32 cellular contexts compared by ENCODE assay signal in the genomic region with DNA sequence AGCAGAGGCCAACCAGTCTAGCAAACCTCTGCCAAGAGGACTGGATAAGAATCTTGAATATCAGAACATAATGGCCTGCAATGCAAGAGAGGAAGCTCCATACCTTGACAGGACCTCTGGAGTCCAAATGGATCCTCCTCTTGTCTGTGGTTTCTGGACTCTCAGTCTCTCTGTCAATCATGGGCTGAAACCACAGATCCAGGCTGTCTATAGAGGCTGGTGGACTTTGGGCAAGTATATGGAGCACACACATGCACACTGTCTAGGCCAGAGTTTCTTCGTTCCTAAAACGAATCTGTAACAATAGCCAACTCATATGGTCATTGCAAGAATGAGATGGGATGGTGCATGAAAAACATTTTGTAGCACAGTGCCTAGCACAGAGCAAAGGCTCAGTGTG. TPM values are rescaled to one million over a fixed set of nuclear protein-coding genes. Genes with fewer than 3 reads are reported as not detected.
DNase-seq lines count a peak whose midpoint lies in the region; ATAC-seq, FAIRE-seq and TF ChIP-seq lines count a peak whose summit lies in the region.
"Had no signal": no experiment of that assay in that cellular context is flagged by ENCODE, and none has a peak within 500 bp of the region (broad histone marks: within the 10 kb centered on the region; RNA-seq: fewer than 3 reads in every experiment).

No MANE protein-coding gene starts in this region.

- H3K4me1 ChIP-seq in CD4-positive, alpha-beta memory T cell (ENCODE audit: insufficient read depth, low read length): peaks cover 94% of the 10 kb centered on the region
- H3K4me1 ChIP-seq in kidney (ENCODE audit: control insufficient read depth in 1 of 2, insufficient read depth in 1 of 2, low read depth in 1 of 2, low read length in 2 of 2): no peaks in the 10 kb centered on the region
- H3K4me1 ChIP-seq in prostate gland (replicated peaks): no peaks in the 10 kb centered on the region
- H3K4me1 ChIP-seq: A549, breast epithelium, pancreas, transverse colon had no signal

- H3K27me3 ChIP-seq in CD4-positive, alpha-beta memory T cell (ENCODE audit: insufficient read depth, low read length): no peaks in the 10 kb centered on the region
- H3K27me3 ChIP-seq in H7 (ENCODE audit: control insufficient read depth, insufficient read depth, low read length) (peaks cover 1% of the 10 kb centered on the region), prostate gland (replicated peaks; ENCODE audit: insufficient read depth) (no peaks in the 10 kb centered on the region)
- H3K27me3 ChIP-seq: breast epithelium, MG63, pancreas, transverse colon had no signal

- TF ChIP-seq CTCF in kidney (IDR thresholded peaks at IDR 0.05; ENCODE audit: borderline replicate concordance, extremely low read depth, insufficient read depth) (no peak), prostate gland (IDR thresholded peaks at IDR 0.05) (no peak)

- no peaks in the 10 kb centered on the region for H3K9me3 ChIP-seq in CD4-positive, alpha-beta memory T cell (ENCODE audit: control insufficient read depth in 1 of 2, low read length in 2 of 2)
- no peaks in the 10 kb centered on the region for H3K9me3 ChIP-seq in kidney (ENCODE audit: control insufficient read depth in 1 of 2, low read length in 2 of 2)
- no peaks in the 10 kb centered on the region for H3K9me3 ChIP-seq in prostate gland
- H3K9me3 ChIP-seq: A549, breast epithelium, MG63, pancreas, transverse colon had no signal

- CTCF ChIA-PET in activated CD8-positive, alpha-beta memory T cell treated with anti-CD3 and anti-CD28 coated beads, Interleukin-2, amount 10 ng/mL, durations not matched to agents 7 days and 5 days (lab: Charles Lee): interaction anchor here (0.7 to 1.8 kb wide), 5 partner anchors 13 to 62 kb away, joined by 3 to 5 read pairs (median 3); no protein-coding TSS in a partner anchor
- CTCF ChIA-PET in CD4-positive, alpha-beta memory T cell (lab: Charles Lee; ENCODE audit: partially characterized antibody): interaction anchor here (1.0 to 2.4 kb wide), 7 partner anchors 10 to 63 kb away, joined by 3 to 15 read pairs (median 4); no protein-coding TSS in a partner anchor

- no peaks in the 10 kb centered on the region for H3K27me3 Mint-ChIP-seq in activated CD8-positive, alpha-beta memory T cell treated with anti-CD3 and anti-CD28 coated beads, Interleukin-2, amount 10 ng/mL, durations not matched to agents 7 days and 5 days
- no peaks in the 10 kb centered on the region for H3K27me3 Mint-ChIP-seq in CD4-positive, alpha-beta memory T cell
- H3K27me3 Mint-ChIP-seq in activated T-helper 1 cell treated with anti-CD3 and anti-CD28 coated beads, Interleukin-12 subunit alpha, Interleukin-12 subunit beta, Interleukin-2, Interleukin-4 antibody, amounts not matched to agents 30 ng/mL and 10 ng/mL and 1 ng/mL, durations not matched to agents 14 hours and 24 hours and 36 hours (ENCODE audit: insufficient read depth): no peaks in the 10 kb centered on the region
- no peaks in the 10 kb centered on the region for H3K27me3 Mint-ChIP-seq in naive thymus-derived CD8-positive, alpha-beta T cell

- no peaks in the 10 kb centered on the region for H3K9me3 Mint-ChIP-seq in activated CD8-positive, alpha-beta memory T cell treated with anti-CD3 and anti-CD28 coated beads, Interleukin-2, amount 10 ng/mL, durations not matched to agents 7 days and 5 days (ENCODE audit: low read depth)
- H3K9me3 Mint-ChIP-seq in CD4-positive, alpha-beta memory T cell: no peaks in the 10 kb centered on the region
- no peaks in the 10 kb centered on the region for H3K9me3 Mint-ChIP-seq in activated T-helper 1 cell treated with anti-CD3 and anti-CD28 coated beads, Interleukin-12 subunit alpha, Interleukin-12 subunit beta, Interleukin-2, Interleukin-4 antibody, amounts not matched to agents 30 ng/mL and 10 ng/mL and 1 ng/mL, durations not matched to agents 14 hours and 24 hours and 36 hours
- peaks cover 0 to 11% (median 0%) of the 10 kb centered on the region in 9 donors for H3K9me3 Mint-ChIP-seq in naive thymus-derived CD8-positive, alpha-beta T cell
- H3K9me3 Mint-ChIP-seq: nephron progenitor cell had no signal

- POLR2A ChIA-PET in CD4-positive, alpha-beta memory T cell (lab: Charles Lee; ENCODE audit: partially characterized antibody): interaction anchor here (0.7 to 11.9 kb wide), 6 partner anchors 10 to 65 kb away, joined by 3 to 162 read pairs (median 4); partner anchors contain the start of gene NLRC5
- POLR2A ChIA-PET in naive thymus-derived CD8-positive, alpha-beta T cell (lab: Charles Lee): interaction anchor here (0.8 to 15.3 kb wide), 9 partner anchors 9 to 95 kb away, joined by 3 to 319 read pairs (median 8); partner anchors contain the start of genes HERPUD1 and NLRC5

- no peak for DNase-seq in activated CD8-positive, alpha-beta memory T cell treated with anti-CD3 and anti-CD28 coated beads, Interleukin-2, amount 10 ng/mL, durations not matched to agents 7 days and 5 days
- no peak for DNase-seq in activated CD8-positive, alpha-beta memory T cell treated with anti-CD3 and anti-CD28 coated beads, Interleukin-2, amount 50 U/mL, for 48 hours
- DNase-seq in CD4-positive, alpha-beta memory T cell: no peak
- no peak for DNase-seq in activated T-helper 1 cell treated with anti-CD3 and anti-CD28 coated beads, Interleukin-12 subunit alpha, Interleukin-12 subunit beta, Interleukin-2, Interleukin-4 antibody, amounts not matched to agents 30 ng/mL and 10 ng/mL and 1 ng/mL, durations not matched to agents 14 hours and 24 hours and 36 hours (ENCODE audit: low spot score)
- peak in 1 of 10 donors; percentile 47 for DNase-seq in naive thymus-derived CD8-positive, alpha-beta T cell
- no peak for DNase-seq in kidney
- no peak for DNase-seq in H7
- DNase-seq in prostate gland (ENCODE audit: low spot score): no peak
- DNase-seq: activated CD4-positive, CD25-positive, alpha-beta regulatory T cell; AML-193; amygdala; DMS53; effector CD4-positive, alpha-beta T cell; KBM-7; MG63; midbrain; NCI-H1417 treated with DMSO at 0.1 percent for 48 hours; NCI-H2081; NCI-H226; NCI-H748 treated with DMSO at 0.1 percent for 48 hours; nephron progenitor cell; pancreas; SIG-M5; stimulated activated CD4-positive, alpha-beta T cell treated with anti-CD3 and anti-CD28 coated beads, Interleukin-1b, Interleukin-23, amount 100 ng/mL, for 48 hours; transverse colon had no signal

- peaks cover 68% of the 10 kb centered on the region for H3K4me1 Mint-ChIP-seq in activated CD8-positive, alpha-beta memory T cell treated with anti-CD3 and anti-CD28 coated beads, Interleukin-2, amount 10 ng/mL, durations not matched to agents 7 days and 5 days
- H3K4me1 Mint-ChIP-seq in CD4-positive, alpha-beta memory T cell: peaks cover 48 to 97% (median 76%) of the 10 kb centered on the region in 4 donors
- peaks cover 86% of the 10 kb centered on the region for H3K4me1 Mint-ChIP-seq in activated T-helper 1 cell treated with anti-CD3 and anti-CD28 coated beads, Interleukin-12 subunit alpha, Interleukin-12 subunit beta, Interleukin-2, Interleukin-4 antibody, amounts not matched to agents 30 ng/mL and 10 ng/mL and 1 ng/mL, durations not matched to agents 14 hours and 24 hours and 36 hours (ENCODE audit: low read depth)
- H3K4me1 Mint-ChIP-seq in naive thymus-derived CD8-positive, alpha-beta T cell: peaks cover 60 to 96% (median 92%) of the 10 kb centered on the region in 4 donors
- H3K4me1 Mint-ChIP-seq: nephron progenitor cell had no signal

- H3K4me3 Mint-ChIP-seq in activated CD8-positive, alpha-beta memory T cell treated with anti-CD3 and anti-CD28 coated beads, Interleukin-2, amount 10 ng/mL, durations not matched to agents 7 days and 5 days: no peak overlapping the region
- H3K4me3 Mint-ChIP-seq in CD4-positive, alpha-beta memory T cell: peak overlapping the region in 3 of 8 donors; percentile 18 to 41 (median 21)
- H3K4me3 Mint-ChIP-seq in activated T-helper 1 cell treated with anti-CD3 and anti-CD28 coated beads, Interleukin-12 subunit alpha, Interleukin-12 subunit beta, Interleukin-2, Interleukin-4 antibody, amounts not matched to agents 30 ng/mL and 10 ng/mL and 1 ng/mL, durations not matched to agents 14 hours and 24 hours and 36 hours: peak overlapping the region; percentile 26
- H3K4me3 Mint-ChIP-seq in naive thymus-derived CD8-positive, alpha-beta T cell: peak overlapping the region in 8 of 10 donors; percentile 25 to 78 (median 46)
- H3K4me3 Mint-ChIP-seq: nephron progenitor cell had no signal

- intact Hi-C loops in CD4-positive, alpha-beta memory T cell (cut with micrococcal nuclease): no loop called here
- intact Hi-C loops in activated T-helper 1 cell treated with anti-CD3 and anti-CD28 coated beads, Interleukin-12 subunit alpha, Interleukin-12 subunit beta, Interleukin-2, Interleukin-4 antibody, amounts not matched to agents 30 ng/mL and 10 ng/mL and 1 ng/mL, durations not matched to agents 14 hours and 24 hours and 36 hours (cut with micrococcal nuclease): no loop called here
- intact Hi-C loops in kidney (cut with DNase I) (no loop called here), prostate gland (cut with DNase I) (no loop called here)

- peaks cover 42% of the 10 kb centered on the region for H3K36me3 ChIP-seq in CD4-positive, alpha-beta memory T cell (ENCODE audit: insufficient read depth, low read length)
- H3K36me3 ChIP-seq in kidney (ENCODE audit: control insufficient read depth in 1 of 2, insufficient read depth in 2 of 2, low read length in 2 of 2): no peaks in the 10 kb centered on the region
- no peaks in the 10 kb centered on the region for H3K36me3 ChIP-seq in H7 (replicated peaks; ENCODE audit: control insufficient read depth, insufficient read depth, low read length)
- H3K36me3 ChIP-seq in prostate gland: no peaks in the 10 kb centered on the region
- H3K36me3 ChIP-seq: breast epithelium, MG63, pancreas, transverse colon had no signal

- no peak for ATAC-seq in activated CD8-positive, alpha-beta memory T cell treated with anti-CD3 and anti-CD28 coated beads, Interleukin-2, amount 10 ng/mL, durations not matched to agents 7 days and 5 days
- no peak for ATAC-seq in naive thymus-derived CD8-positive, alpha-beta T cell
- ATAC-seq: A549, pancreas had no signal

- no peak for FAIRE-seq in kidney (lab: Jason Lieb, UNC)
- FAIRE-seq: A549, G401.6, H54, pancreas, RCC 7860 had no signal

- H3K36me3 Mint-ChIP-seq in activated CD8-positive, alpha-beta memory T cell treated with anti-CD3 and anti-CD28 coated beads, Interleukin-2, amount 10 ng/mL, durations not matched to agents 7 days and 5 days: peaks cover 73% of the 10 kb centered on the region
- peaks cover 66 to 88% of the 10 kb centered on the region in 2 donors for H3K36me3 Mint-ChIP-seq in CD4-positive, alpha-beta memory T cell
- peaks cover 76% of the 10 kb centered on the region for H3K36me3 Mint-ChIP-seq in activated T-helper 1 cell treated with anti-CD3 and anti-CD28 coated beads, Interleukin-12 subunit alpha, Interleukin-12 subunit beta, Interleukin-2, Interleukin-4 antibody, amounts not matched to agents 30 ng/mL and 10 ng/mL and 1 ng/mL, durations not matched to agents 14 hours and 24 hours and 36 hours (ENCODE audit: low read depth)
- peaks cover 0 to 80% (median 40%) of the 10 kb centered on the region in 3 donors for H3K36me3 Mint-ChIP-seq in naive thymus-derived CD8-positive, alpha-beta T cell

- TF ChIP-seq POLR2A in prostate gland (IDR thresholded peaks at IDR 0.05): no peak

- no peak overlapping the region for H3K9ac ChIP-seq in kidney (ENCODE audit: low read length in 2 of 2)

- H3K27ac Mint-ChIP-seq in activated CD8-positive, alpha-beta memory T cell treated with anti-CD3 and anti-CD28 coated beads, Interleukin-2, amount 10 ng/mL, durations not matched to agents 7 days and 5 days: peak overlapping the region; percentile 21
- peak overlapping the region; percentile 44 to 89 (median 79) for H3K27ac Mint-ChIP-seq in CD4-positive, alpha-beta memory T cell
- H3K27ac Mint-ChIP-seq in activated T-helper 1 cell treated with anti-CD3 and anti-CD28 coated beads, Interleukin-12 subunit alpha, Interleukin-12 subunit beta, Interleukin-2, Interleukin-4 antibody, amounts not matched to agents 30 ng/mL and 10 ng/mL and 1 ng/mL, durations not matched to agents 14 hours and 24 hours and 36 hours: peak overlapping the region; percentile 67
- H3K27ac Mint-ChIP-seq in naive thymus-derived CD8-positive, alpha-beta T cell: peak overlapping the region in 9 of 10 donors; percentile 76 to 92 (median 82)
- H3K27ac Mint-ChIP-seq: nephron progenitor cell had no signal

- WGBS in prostate gland: 97% methylated on average over 2 of the region's 2 CpGs

- no peak overlapping the region for H3K27ac ChIP-seq in CD4-positive, alpha-beta memory T cell (ENCODE audit: low read depth, low read length)
- H3K27ac ChIP-seq in kidney (ENCODE audit: low read depth in 2 of 2, low read length in 2 of 2) (no peak overlapping the region), prostate gland (no peak overlapping the region)
- H3K27ac ChIP-seq: breast epithelium, epithelial cell of prostate, pancreas, transverse colon had no signal

- H3K4me3 ChIP-seq in CD4-positive, alpha-beta memory T cell (ENCODE audit: low read length in 2 of 2): no peak overlapping the region
- H3K4me3 ChIP-seq in kidney (ENCODE audit: low read length in 2 of 2): no peak overlapping the region
- H3K4me3 ChIP-seq in H7 (ENCODE audit: insufficient read depth, low read depth, low read length): no peak overlapping the region
- no peak overlapping the region for H3K4me3 ChIP-seq in prostate gland
- H3K4me3 ChIP-seq: A549, breast epithelium, MG63, pancreas, smooth muscle cell, transverse colon had no signal

RNA-seq across cellular contexts. Expression of gene NLRC5, which starts 37.7 kb away (rescaled TPM):
- total RNA-seq in activated CD8-positive, alpha-beta memory T cell treated with anti-CD3 and anti-CD28 coated beads, Interleukin-2, amount 10 ng/mL, durations not matched to agents 7 days and 5 days: 100 to 1,000 TPM; 156 to 287 TPM
- total RNA-seq in CD4-positive, alpha-beta memory T cell: 100 to 1,000 TPM; 416 to 457 TPM
- 100 to 1,000 TPM in 1 of 2 donors, 10 to 100 TPM in 1; 41.6 to 151 TPM for polyA plus RNA-seq in CD4-positive, alpha-beta memory T cell
- 164 and 175 TPM in 2 replicates for total RNA-seq in activated T-helper 1 cell treated with anti-CD3 and anti-CD28 coated beads, Interleukin-12 subunit alpha, Interleukin-12 subunit beta, Interleukin-2, Interleukin-4 antibody, amounts not matched to agents 30 ng/mL and 10 ng/mL and 1 ng/mL, durations not matched to agents 14 hours and 24 hours and 36 hours
- 100 to 1,000 TPM; 474 to 488 TPM for total RNA-seq in naive thymus-derived CD8-positive, alpha-beta T cell
- polyA plus RNA-seq in naive thymus-derived CD8-positive, alpha-beta T cell: 100 to 1,000 TPM in 1 of 3 donors, 10 to 100 TPM in 2; 70.4 to 137 (median 80.0) TPM
- total RNA-seq in kidney (55.6 TPM), prostate gland (10 to 100 TPM in 1 of 2 donors, 1 to 10 TPM in 1; 9.5 to 31.2 TPM)
- polyA plus RNA-seq in kidney (ENCODE audit: insufficient read depth, low read depth, low replicate concordance): 7.1 TPM
- 0.80 and 0.85 TPM in 2 replicates for total RNA-seq in H7 (2014; rRNA removed; shearing (Covaris generic))

Comparison
In these comparisons a context has a peak if more than half of its experiments do, and no peak if none do; other contexts are left out.
1. H3K27ac Mint-ChIP-seq: peak in every context shown above with its lines; median percentile 82 in naive thymus-derived CD8-positive, alpha-beta T cell; 79 in CD4-positive, alpha-beta memory T cell; 67 in activated T-helper 1 cell treated with anti-CD3 and anti-CD28 coated beads, Interleukin-12 subunit alpha, Interleukin-12 subunit beta, Interleukin-2, Interleukin-4 antibody, amounts not matched to agents 30 ng/mL and 10 ng/mL and 1 ng/mL, durations not matched to agents 14 hours and 24 hours and 36 hours; 21 in activated CD8-positive, alpha-beta memory T cell treated with anti-CD3 and anti-CD28 coated beads, Interleukin-2, amount 10 ng/mL, durations not matched to agents 7 days and 5 days.